ENCODE assay signal across 17 cellular contexts in the genomic region with DNA sequence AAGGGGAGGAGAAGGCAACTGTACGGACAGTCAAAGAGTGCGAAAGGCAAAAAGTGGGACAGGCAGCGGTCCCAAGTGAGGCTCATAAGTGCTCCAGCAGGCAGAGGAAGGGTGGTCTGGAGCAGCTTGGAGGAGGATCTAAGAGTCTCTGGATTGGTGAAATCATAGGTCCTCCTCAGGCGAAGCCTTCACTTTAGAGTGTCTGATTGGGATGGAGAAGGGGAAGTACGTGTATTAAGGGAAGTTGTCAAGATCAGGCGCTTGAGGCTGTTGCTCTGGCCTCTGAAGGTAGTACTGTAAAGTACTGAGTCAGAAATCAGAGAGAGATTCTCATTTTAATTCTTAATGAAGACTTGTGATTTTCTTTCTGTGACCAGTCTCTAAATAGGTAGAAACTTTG.
DNase-seq lines count a peak whose midpoint lies in the region; ATAC-seq and TF ChIP-seq lines count a peak whose summit lies in the region.
"Had no signal": no experiment of that assay in that cellular context is flagged by ENCODE, and none has a peak within 500 bp of the region (broad histone marks: within the 10 kb centered on the region; RNA-seq: fewer than 3 reads in every experiment).

No MANE protein-coding gene starts in this region.

- H3K9me3 ChIP-seq in upper lobe of right lung (no peaks in the 10 kb centered on the region), esophagus squamous epithelium (no peaks in the 10 kb centered on the region)

- H3K27me3 ChIP-seq in upper lobe of right lung (no peaks in the 10 kb centered on the region), esophagus squamous epithelium (no peaks in the 10 kb centered on the region)
- H3K27me3 ChIP-seq: SJSA1 had no signal

- TF ChIP-seq CTCF in upper lobe of right lung (IDR thresholded peaks at IDR 0.05): no peak
- no peak for TF ChIP-seq CTCF in esophagus squamous epithelium (IDR thresholded peaks at IDR 0.05)
- no peak for TF ChIP-seq CTCF in foreskin fibroblast (IDR thresholded peaks at IDR 0.05; ENCODE audit: low read depth, low read length)

- H3K36me3 ChIP-seq in upper lobe of right lung (no peaks in the 10 kb centered on the region), esophagus squamous epithelium (peaks cover 0 to 83% (median 0%) of the 10 kb centered on the region in 3 donors)
- H3K36me3 ChIP-seq: SJSA1 had no signal

- TF ChIP-seq POLR2A in esophagus squamous epithelium (IDR thresholded peaks at IDR 0.05): no peak

- H3K4me3 ChIP-seq in upper lobe of right lung: no peak overlapping the region
- no peak overlapping the region for H3K4me3 ChIP-seq in esophagus squamous epithelium
- no peak overlapping the region for H3K4me3 ChIP-seq in foreskin fibroblast (ENCODE audit: low read depth in 1 of 2, low read length in 2 of 2)
- H3K4me3 ChIP-seq: SJSA1 had no signal

- intact Hi-C loops in upper lobe of right lung (cut with DNase I): no loop called here
- intact Hi-C loops in esophagus squamous epithelium (cut with DNase I): no loop called here

- no peak overlapping the region for H3K27ac ChIP-seq in upper lobe of right lung
- no peak overlapping the region for H3K27ac ChIP-seq in esophagus squamous epithelium
- H3K27ac ChIP-seq: SJSA1 had no signal

- 80 to 91% methylated on average over 6 of the region's 6 CpGs for WGBS in esophagus squamous epithelium, 2 donors

- peak; percentile 39 to 59 for DNase-seq in Kasumi-1 (lab: John Stamatoyannopoulos, UW)
- peak; percentile 62 for DNase-seq in NOMO-1 treated with DMSO at 0.1 percent for 48 hours (lab: John Stamatoyannopoulos, UW; ENCODE audit: unreplicated experiment)
- DNase-seq in globus pallidus (ENCODE audit: low spot score): peak; percentile 30
- DNase-seq in upper lobe of right lung: no peak
- no peak for DNase-seq in HuH-7.5 (ENCODE audit: low spot score)
- DNase-seq in esophagus squamous epithelium (lab: John Stamatoyannopoulos, UW): no peak
- DNase-seq in foreskin fibroblast: no peak
- DNase-seq: ACHN; AML-193; Calu3; CD4-positive, alpha-beta memory T cell; HCEC 1CT; NCI-H1092 treated with DMSO at 0.1 percent for 48 hours; NCI-H2227 treated with DMSO at 0.1 percent for 48 hours; NCI-H524; SW 1271 had no signal

- H3K4me1 ChIP-seq in upper lobe of right lung (no peaks in the 10 kb centered on the region), esophagus squamous epithelium (no peaks in the 10 kb centered on the region)
- H3K4me1 ChIP-seq: SJSA1 had no signal

- ATAC-seq in upper lobe of right lung: peak; percentile 73

Comparison
In these comparisons a context has a peak if more than half of its experiments do, and no peak if none do; other contexts are left out.
1. DNase-seq: peak in Kasumi-1 (2 of 2), NOMO-1 treated with DMSO at 0.1 percent for 48 hours (single experiment) and globus pallidus (single experiment); none in upper lobe of right lung (single experiment), HuH-7.5 (single experiment), esophagus squamous epithelium (single experiment) and foreskin fibroblast (0 of 2).